11 cellular contexts compared by ENCODE assay signal in the genomic region with DNA sequence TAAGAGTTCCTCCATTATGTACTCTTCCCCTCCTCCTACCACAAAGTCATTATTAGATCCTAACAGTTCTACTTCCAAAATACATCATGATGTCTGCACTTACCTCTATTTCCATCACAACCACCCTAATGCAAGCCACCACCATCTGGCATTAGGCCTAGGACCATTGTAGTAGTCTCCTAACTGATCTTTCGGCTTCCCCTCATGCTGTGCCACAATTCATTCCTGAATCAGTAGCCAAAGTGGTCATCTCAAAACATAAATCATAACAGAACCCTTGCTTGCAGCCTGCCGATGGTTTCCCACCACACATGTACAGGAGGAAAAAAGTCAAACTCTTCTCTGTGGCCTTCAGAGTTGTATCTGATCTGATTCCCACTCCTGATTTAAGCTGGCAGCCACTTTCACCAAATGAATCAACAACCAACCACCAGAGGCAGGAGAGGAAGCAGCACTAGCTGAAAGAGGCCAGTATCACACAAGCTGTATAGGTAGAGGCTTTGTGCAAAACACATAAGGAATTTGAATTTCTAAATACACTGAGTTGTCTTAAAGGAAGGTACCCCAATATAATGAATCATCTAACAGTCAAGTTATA. TPM values are rescaled to one million over a fixed set of nuclear protein-coding genes. Genes with fewer than 3 reads are reported as not detected.
DNase-seq lines count a peak whose midpoint lies in the region; ATAC-seq lines count a peak whose summit lies in the region.
"Had no signal": no experiment of that assay in that cellular context is flagged by ENCODE, and none has a peak within 500 bp of the region (broad histone marks: within the 10 kb centered on the region; RNA-seq: fewer than 3 reads in every experiment).

No MANE protein-coding gene starts in this region.

- H3K27me3 Mint-ChIP-seq in activated T-helper 17 cell treated with anti-CD3 and anti-CD28 coated beads, Interleukin-2, amount 50 U/mL, for 72 hours = no peaks in the 10 kb centered on the region

- ATAC-seq in HG03097 (IDR thresholded peaks at IDR 0.05; ENCODE audit: low FRiP score, unreplicated experiment) (peak; percentile 98), HG02642 (IDR thresholded peaks at IDR 0.05; ENCODE audit: poor library complexity, unreplicated experiment) (no peak), HG02623 (IDR thresholded peaks at IDR 0.05; ENCODE audit: unreplicated experiment) (no peak)
- ATAC-seq in activated T-helper 17 cell treated with anti-CD3 and anti-CD28 coated beads, Interleukin-2, amount 50 U/mL, for 72 hours (replicated peaks) = peak; percentile 94

- peak overlapping the region; percentile 69 for H3K27ac Mint-ChIP-seq in activated T-helper 17 cell treated with anti-CD3 and anti-CD28 coated beads, Interleukin-2, amount 50 U/mL, for 72 hours
- H3K27ac Mint-ChIP-seq: T-helper 1 cell treated with Interleukin-12 subunit alpha and Interleukin-12 subunit beta and Interleukin-4 antibody, amounts not matched to agents 30 μg/mL and 1 μg/mL, for 36 hours had no signal

- no peaks in the 10 kb centered on the region for H3K36me3 Mint-ChIP-seq in activated T-helper 17 cell treated with anti-CD3 and anti-CD28 coated beads, Interleukin-2, amount 50 U/mL, for 72 hours (ENCODE audit: low read depth)

- peaks cover 19% of the 10 kb centered on the region for H3K4me1 Mint-ChIP-seq in activated T-helper 17 cell treated with anti-CD3 and anti-CD28 coated beads, Interleukin-2, amount 50 U/mL, for 72 hours

- peak overlapping the region; percentile 43 for H3K4me3 Mint-ChIP-seq in activated T-helper 17 cell treated with anti-CD3 and anti-CD28 coated beads, Interleukin-2, amount 50 U/mL, for 72 hours
- H3K4me3 Mint-ChIP-seq: T-helper 1 cell treated with Interleukin-12 subunit alpha and Interleukin-12 subunit beta and Interleukin-4 antibody, amounts not matched to agents 30 μg/mL and 1 μg/mL, for 36 hours had no signal

- H3K9me3 Mint-ChIP-seq in activated T-helper 17 cell treated with anti-CD3 and anti-CD28 coated beads, Interleukin-2, amount 50 U/mL, for 72 hours = no peaks in the 10 kb centered on the region

- DNase-seq in stimulated activated CD4-positive, alpha-beta T cell treated with anti-CD3 and anti-CD28 coated beads, Interleukin-12 subunit alpha, Interleukin-12 subunit beta, amount 100 ng/mL, for 48 hours (ENCODE audit: low read depth in 2 of 3, low spot score in 1 of 3) = peak in 2 of 3 donors; percentile 8 to 27
- DNase-seq in stimulated activated CD4-positive, alpha-beta T cell treated with anti-CD3 and anti-CD28 coated beads, Interleukin-4, amount 100 ng/mL, for 1 hour = no peak
- DNase-seq in DMS79 (lab: John Stamatoyannopoulos, UW) (no peak), RPMI8226 (no peak)
- DNase-seq: IMR-90, NCI-H2029 treated with DMSO at 0.1 percent for 48 hours had no signal

RNA-seq across cellular contexts. Expression of gene FAM184A, which starts 26.1 kb away (rescaled TPM):
- total RNA-seq in activated T-helper 17 cell treated with anti-CD3 and anti-CD28 coated beads, Interleukin-2, amount 50 U/mL, for 72 hours = 10 to 100 TPM in 1 of 2 donors, 1 to 10 TPM in 1; 9.5 to 10.6 TPM
- total RNA-seq: IMR-90 had no signal

Comparison
In these comparisons a context has a peak if more than half of its experiments do, and no peak if none do; other contexts are left out.
1. DNase-seq: peak in stimulated activated CD4-positive, alpha-beta T cell treated with anti-CD3 and anti-CD28 coated beads, Interleukin-12 subunit alpha, Interleukin-12 subunit beta, amount 100 ng/mL, for 48 hours (2 of 3); none in stimulated activated CD4-positive, alpha-beta T cell treated with anti-CD3 and anti-CD28 coated beads, Interleukin-4, amount 100 ng/mL, for 1 hour (single experiment), DMS79 (single experiment) and RPMI8226 (single experiment).
2. ATAC-seq: peak in HG03097 (single experiment) and activated T-helper 17 cell treated with anti-CD3 and anti-CD28 coated beads, Interleukin-2, amount 50 U/mL, for 72 hours (single experiment); none in HG02642 (single experiment) and HG02623 (single experiment).